11 cellular contexts compared by ENCODE assay signal in genomic region chr2:209872675-209873074, GRCh38.
DNase-seq lines count a peak whose midpoint lies in the region; ATAC-seq and TF ChIP-seq lines count a peak whose summit lies in the region.
"Had no signal": no experiment of that assay in that cellular context is flagged by ENCODE, and none has a peak within 500 bp of the region (broad histone marks: within the 10 kb centered on the region; RNA-seq: fewer than 3 reads in every experiment).

No MANE protein-coding gene starts in this region.

- no peak overlapping the region for H3K9ac ChIP-seq in endodermal cell (ENCODE audit: extremely low read depth, low read length, poor library complexity, severe bottlenecking)

- H3K27me3 Mint-ChIP-seq in endodermal cell (ENCODE audit: insufficient read depth) (peaks cover 5% of the 10 kb centered on the region), osteocyte (ENCODE audit: unreplicated experiment) (no peaks in the 10 kb centered on the region), type B pancreatic cell (peaks cover 3% of the 10 kb centered on the region)
- H3K27me3 Mint-ChIP-seq: activated CD8-positive, alpha-beta T cell treated with anti-CD3 and anti-CD28 coated beads for 36 hours had no signal

- H3K36me3 Mint-ChIP-seq in endodermal cell (ENCODE audit: low read depth) (no peaks in the 10 kb centered on the region), osteocyte (ENCODE audit: unreplicated experiment) (no peaks in the 10 kb centered on the region), type B pancreatic cell (no peaks in the 10 kb centered on the region)

- H3K36me3 ChIP-seq in endodermal cell (ENCODE audit: control insufficient read depth, insufficient read depth, low read length): no peaks in the 10 kb centered on the region

- H3K9me3 Mint-ChIP-seq in endodermal cell (no peaks in the 10 kb centered on the region), osteocyte (ENCODE audit: unreplicated experiment) (no peaks in the 10 kb centered on the region), type B pancreatic cell (no peaks in the 10 kb centered on the region)
- H3K9me3 Mint-ChIP-seq: activated CD8-positive, alpha-beta T cell treated with anti-CD3 and anti-CD28 coated beads for 36 hours had no signal

- H3K9me3 ChIP-seq in endodermal cell (ENCODE audit: control insufficient read depth, low read length): no peaks in the 10 kb centered on the region

- peak overlapping the region; percentile 65 for H3K27ac ChIP-seq in endodermal cell (ENCODE audit: low read depth, low read length)

- no peaks in the 10 kb centered on the region for H3K4me1 ChIP-seq in endodermal cell (ENCODE audit: control insufficient read depth, insufficient read depth, low read length)

- H3K4me1 Mint-ChIP-seq in endodermal cell (no peaks in the 10 kb centered on the region), osteocyte (ENCODE audit: unreplicated experiment) (no peaks in the 10 kb centered on the region), type B pancreatic cell (ENCODE audit: unreplicated experiment) (peaks cover 6% of the 10 kb centered on the region)

- TF ChIP-seq CTCF in endodermal cell (conservative IDR thresholded peaks at IDR 0.05): no peak
- TF ChIP-seq CTCF in osteocyte (IDR thresholded peaks at IDR 0.05): no peak
- TF ChIP-seq CTCF in type B pancreatic cell (conservative IDR thresholded peaks at IDR 0.05): no peak

- H3K27ac Mint-ChIP-seq in endodermal cell (no peak overlapping the region), osteocyte (ENCODE audit: unreplicated experiment) (no peak overlapping the region), type B pancreatic cell (no peak overlapping the region)
- H3K27ac Mint-ChIP-seq: activated CD8-positive, alpha-beta T cell treated with anti-CD3 and anti-CD28 coated beads for 36 hours had no signal

- DNase-seq in ELR (ENCODE audit: low read depth): peak; percentile 31
- DNase-seq in NOMO-1 treated with dmso at 0.1 percent for 144 hours (lab: John Stamatoyannopoulos, UW; ENCODE audit: unreplicated experiment): peak; percentile 33
- peak; percentile 86 for DNase-seq in endodermal cell
- DNase-seq in myocyte (ENCODE audit: low read depth): peak; percentile 53
- DNase-seq in mesenteric fat pad (ENCODE audit: low spot score): no peak
- DNase-seq in osteocyte (ENCODE audit: extremely low spot score, unreplicated experiment): no peak
- no peak for DNase-seq in type B pancreatic cell (ENCODE audit: extremely low spot score, unreplicated experiment)
- DNase-seq: activated CD8-positive, alpha-beta T cell treated with anti-CD3 and anti-CD28 coated beads for 36 hours; NCI-H1694; small intestine had no signal

- no peak for ATAC-seq in GM21390 (IDR thresholded peaks at IDR 0.05; ENCODE audit: unreplicated experiment)
- ATAC-seq: activated CD8-positive, alpha-beta T cell treated with anti-CD3 and anti-CD28 coated beads for 36 hours had no signal

- H3K4me3 ChIP-seq in endodermal cell (ENCODE audit: low read length): no peak overlapping the region

- WGBS in endodermal cell (ENCODE audit: insufficient coverage in 1 of 2, insufficient read length in 1 of 2), 2 experiments: 52 to 83% methylated on average over 7 to 9 of the region's 9 CpGs

- no peaks in the 10 kb centered on the region for H3K27me3 ChIP-seq in endodermal cell (ENCODE audit: control insufficient read depth, insufficient read depth, low read length, poor library complexity, severe bottlenecking)

- H3K4me3 Mint-ChIP-seq in endodermal cell: no peak overlapping the region
- no peak overlapping the region for H3K4me3 Mint-ChIP-seq in osteocyte (ENCODE audit: unreplicated experiment)
- H3K4me3 Mint-ChIP-seq in type B pancreatic cell: no peak overlapping the region
- H3K4me3 Mint-ChIP-seq: activated CD8-positive, alpha-beta T cell treated with anti-CD3 and anti-CD28 coated beads for 36 hours had no signal

Comparison
In these comparisons a context has a peak if more than half of its experiments do, and no peak if none do; other contexts are left out.
1. DNase-seq: peak in ELR (single experiment), NOMO-1 treated with dmso at 0.1 percent for 144 hours (single experiment), endodermal cell (single experiment) and myocyte (single experiment); none in mesenteric fat pad (single experiment), osteocyte (single experiment) and type B pancreatic cell (single experiment).